6 cellular contexts compared by ENCODE assay signal in the genomic region with DNA sequence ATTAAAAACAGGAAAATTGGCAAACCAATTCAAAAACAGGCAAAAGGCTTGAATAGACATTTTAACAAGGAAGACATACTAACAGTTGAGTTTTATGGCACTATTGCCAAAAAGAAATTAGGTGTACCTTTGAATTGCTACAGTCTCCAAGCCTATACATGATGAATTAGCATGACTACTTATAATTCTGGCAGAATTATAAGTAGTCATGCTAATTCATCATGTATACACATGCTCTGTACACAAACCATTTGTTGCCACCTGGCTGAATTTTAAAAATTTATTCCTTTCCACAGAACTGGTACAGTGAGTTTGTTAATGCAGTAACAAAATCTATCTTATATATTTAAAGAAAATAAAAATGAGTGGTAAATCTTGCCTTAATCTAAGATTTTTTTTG.
"Had no signal": no experiment of that assay in that cellular context is flagged by ENCODE, and none has a peak within 500 bp of the region (broad histone marks: within the 10 kb centered on the region; RNA-seq: fewer than 3 reads in every experiment).

No MANE protein-coding gene starts in this region.

- ATAC-seq: effector memory CD8-positive, alpha-beta T cell; foreskin keratinocyte; gastrocnemius medialis; gastroesophageal sphincter; heart left ventricle; heart right ventricle had no signal
